In genomic region chr22:48883211-48883960, GRCh38 we compare ENCODE assay signal across 23 cellular contexts.
"Had no signal": no experiment of that assay in that cellular context is flagged by ENCODE, and none has a peak within 500 bp of the region (broad histone marks: within the 10 kb centered on the region; RNA-seq: fewer than 3 reads in every experiment).

No MANE protein-coding gene starts in this region.

- H3K27ac Mint-ChIP-seq: activated CD4-positive, alpha-beta memory T cell treated with anti-CD3 and anti-CD28 coated beads, Interleukin-2, amount 10 ng/mL, durations not matched to agents 7 days and 5 days; activated CD4-positive, alpha-beta T cell treated with anti-CD3 and anti-CD28 coated beads, Interleukin-2, amount 10 ng/mL, durations not matched to agents 24 days and 14 days; activated naive CD8-positive, alpha-beta T cell; activated T-helper 2 cell treated with anti-CD3 and anti-CD28 coated beads, Interferon-gamma antibody, Interleukin-2, Interleukin-4, amounts not matched to agents 10 μg/mL and 5 μg/mL and 100 μg/mL, durations not matched to agents 14 hours and 24 hours and 36 hours; nephron had no signal

- H3K27ac ChIP-seq: colonic mucosa, hepatocyte, neutrophil, pancreas, psoas muscle, testis, transverse colon, vagina, VCaP had no signal

- H3K4me1 ChIP-seq: colonic mucosa, pancreas, psoas muscle, testis, transverse colon, vagina had no signal

- H2AFZ ChIP-seq: hepatocyte had no signal

- H3K36me3 ChIP-seq: colonic mucosa, neutrophil, pancreas, transverse colon, vagina had no signal

- ATAC-seq: pancreas; psoas muscle; stimulated activated naive CD8-positive, alpha-beta T cell treated with anti-CD3 and anti-CD28 coated beads, Interleukin-15, Interleukin-2, amounts not matched to agents 100 U/mL and 50 U/mL, for 24 hours had no signal

- H3K4me1 Mint-ChIP-seq: activated CD4-positive, alpha-beta memory T cell treated with anti-CD3 and anti-CD28 coated beads, Interleukin-2, amount 10 ng/mL, durations not matched to agents 7 days and 5 days; activated CD4-positive, alpha-beta T cell treated with anti-CD3 and anti-CD28 coated beads, Interleukin-2, amount 10 ng/mL, durations not matched to agents 24 days and 14 days; nephron had no signal

- H3K27me3 ChIP-seq: colonic mucosa, hepatocyte, neutrophil, pancreas, testis, transverse colon, vagina had no signal

- H3K4me3 Mint-ChIP-seq: activated CD4-positive, alpha-beta memory T cell treated with anti-CD3 and anti-CD28 coated beads, Interleukin-2, amount 10 ng/mL, durations not matched to agents 7 days and 5 days; activated CD4-positive, alpha-beta T cell treated with anti-CD3 and anti-CD28 coated beads, Interleukin-2, amount 10 ng/mL, durations not matched to agents 24 days and 14 days; activated naive CD8-positive, alpha-beta T cell; nephron had no signal

- H3K9me3 Mint-ChIP-seq: activated CD4-positive, alpha-beta memory T cell treated with anti-CD3 and anti-CD28 coated beads, Interleukin-2, amount 10 ng/mL, durations not matched to agents 7 days and 5 days; activated CD4-positive, alpha-beta T cell treated with anti-CD3 and anti-CD28 coated beads, Interleukin-2, amount 10 ng/mL, durations not matched to agents 24 days and 14 days; activated T-helper 2 cell treated with anti-CD3 and anti-CD28 coated beads, Interferon-gamma antibody, Interleukin-2, Interleukin-4, amounts not matched to agents 10 μg/mL and 5 μg/mL and 100 μg/mL, durations not matched to agents 14 hours and 24 hours and 36 hours; nephron had no signal

- H3K4me2 ChIP-seq: hepatocyte had no signal

- H3K9me3 ChIP-seq: colonic mucosa, neutrophil, pancreas, psoas muscle, testis, transverse colon, vagina had no signal

- H3K36me3 Mint-ChIP-seq: activated naive CD8-positive, alpha-beta T cell had no signal

- DNase-seq: activated CD4-positive, alpha-beta memory T cell treated with anti-CD3 and anti-CD28 coated beads, Interleukin-2, amount 10 ng/mL, durations not matched to agents 7 days and 5 days; activated CD4-positive, alpha-beta T cell treated with anti-CD3 and anti-CD28 coated beads, Interleukin-2, amount 10 ng/mL, durations not matched to agents 24 days and 14 days; activated CD8-positive, alpha-beta memory T cell treated with anti-CD3 and anti-CD28 coated beads, Interleukin-2, amount 50 U/mL, for 48 hours; activated naive CD4-positive, alpha-beta T cell treated with Interleukin-2 at 50 U/mL for 16 hours; activated T-cell treated with anti-CD3 and anti-CD28 coated beads, Interleukin-2, amount 50 U/mL, for 48 hours; anterior cingulate cortex; colonic mucosa; effector CD8-positive, alpha-beta T cell; glutamatergic neuron; stimulated activated CD4-positive, alpha-beta T cell treated with anti-CD3 and anti-CD28 coated beads, Interleukin-12 subunit alpha, Interleukin-12 subunit beta, amount 100 ng/mL, for 4 hours; stimulated activated CD4-positive, alpha-beta T cell treated with anti-CD3 and anti-CD28 coated beads, Interleukin-4, amount 100 ng/mL, for 1 hour; stimulated activated naive CD8-positive, alpha-beta T cell treated with anti-CD3 and anti-CD28 coated beads, Interleukin-15, Interleukin-2, amounts not matched to agents 100 U/mL and 50 U/mL, for 24 hours; testis; transverse colon had no signal

- H3K4me3 ChIP-seq: colonic mucosa, hepatocyte, pancreas, psoas muscle, testis, transverse colon, vagina had no signal

- H3K27me3 Mint-ChIP-seq: activated CD4-positive, alpha-beta memory T cell treated with anti-CD3 and anti-CD28 coated beads, Interleukin-2, amount 10 ng/mL, durations not matched to agents 7 days and 5 days; activated CD4-positive, alpha-beta T cell treated with anti-CD3 and anti-CD28 coated beads, Interleukin-2, amount 10 ng/mL, durations not matched to agents 24 days and 14 days had no signal
